ENCODE assay signal across 1 cellular context in the genomic region with DNA sequence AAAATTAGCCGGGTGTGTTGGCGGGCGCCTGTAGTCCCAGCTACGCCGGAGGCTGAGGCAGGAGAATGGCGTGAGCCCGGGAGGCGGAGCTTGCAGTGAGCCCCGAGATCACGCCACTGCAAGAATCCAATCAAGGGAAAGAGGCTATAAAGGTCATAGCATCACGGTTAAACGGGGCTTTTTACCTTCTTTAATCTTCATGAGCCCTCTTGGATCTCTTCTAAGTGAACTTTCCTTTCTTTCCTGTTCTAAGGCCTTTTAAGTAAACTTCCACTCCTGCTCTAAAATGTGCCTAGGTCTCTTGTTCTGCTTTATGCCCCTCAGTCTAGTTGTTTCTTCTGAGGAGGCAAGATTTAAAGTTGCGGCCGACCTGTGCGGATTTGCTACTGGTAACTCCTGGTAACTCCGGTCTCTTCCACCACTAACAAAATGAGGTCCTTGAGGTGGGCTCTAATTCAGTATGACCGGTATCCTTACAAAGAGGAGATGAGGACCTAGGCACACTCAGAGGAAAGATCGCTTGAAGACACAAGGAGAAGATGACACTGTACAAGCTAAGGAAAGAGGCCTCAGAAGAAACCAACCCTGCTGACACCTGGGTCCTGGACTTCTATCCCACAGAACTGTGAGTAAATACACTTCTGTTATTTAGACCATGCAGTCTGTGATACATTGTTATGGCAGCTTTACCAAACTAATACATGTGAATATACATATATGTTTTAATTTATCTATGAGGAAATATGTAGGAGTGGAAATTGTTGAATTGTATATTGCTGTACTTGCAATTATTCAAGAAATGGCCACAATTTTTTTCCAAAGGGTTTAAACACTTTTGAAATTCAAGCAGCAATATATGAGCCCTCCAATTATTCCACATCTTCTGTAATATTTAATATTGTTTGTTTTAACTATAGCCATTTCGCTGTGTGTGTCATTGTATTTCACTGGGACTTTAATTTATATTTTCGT.
TF ChIP-seq lines count a peak whose summit lies in the region.

No MANE protein-coding gene starts in this region.

TF ChIP-seq in K562, 482 proteins besides CTCF, POLR2A, EP300 and RAD21 (continued from another document and continues in another):
- no peak for TF ChIP-seq ID3 (CRISPR knock-in tag; IDR thresholded peaks at IDR 0.05)
- peak; percentile 95 for TF ChIP-seq ID3 (tag; IDR thresholded peaks at IDR 0.05)
- TF ChIP-seq CHCHD3 (CRISPR knock-in tag; IDR thresholded peaks at IDR 0.05) = 0 out of 2 replicates have a peak, but pooled peaks have one; percentile 19
- TF ChIP-seq ZKSCAN8 (CRISPR knock-in tag; IDR thresholded peaks at IDR 0.05) = no peak
- TF ChIP-seq HMG20B (CRISPR knock-in tag; IDR thresholded peaks at IDR 0.05) = no peak
- peak; percentile 79 for TF ChIP-seq C11orf30 (IDR thresholded peaks at IDR 0.05; ENCODE audit: low read depth)
- TF ChIP-seq LEF1 (IDR thresholded peaks at IDR 0.05) = 0 out of 2 replicates have a peak, but pooled peaks have one; percentile 39
- TF ChIP-seq TEAD1 (CRISPR knock-in tag; IDR thresholded peaks at IDR 0.05) = peak in 1 of 2 experiments; percentile 4; a peak in 1 of 4 replicates
- TF ChIP-seq ZBTB1 (CRISPR knock-in tag; IDR thresholded peaks at IDR 0.05; ENCODE audit: borderline replicate concordance, low read depth) = no peak
- no peak for TF ChIP-seq NEUROD1 (IDR thresholded peaks at IDR 0.05; ENCODE audit: borderline replicate concordance, low read depth, low read length, partially characterized antibody)
- peak; percentile 99 for TF ChIP-seq SREBF1 (IDR thresholded peaks at IDR 0.05; ENCODE audit: borderline replicate concordance, low read depth, low read length)
- peak; percentile 64 for TF ChIP-seq ZFX (CRISPR knock-in tag; IDR thresholded peaks at IDR 0.05)
- TF ChIP-seq TBL1XR1 (IDR thresholded peaks at IDR 0.05; ENCODE audit: low read length in 2 of 2) = no peak; a peak in 1 of 4 replicates
- TF ChIP-seq, protein P1, sequence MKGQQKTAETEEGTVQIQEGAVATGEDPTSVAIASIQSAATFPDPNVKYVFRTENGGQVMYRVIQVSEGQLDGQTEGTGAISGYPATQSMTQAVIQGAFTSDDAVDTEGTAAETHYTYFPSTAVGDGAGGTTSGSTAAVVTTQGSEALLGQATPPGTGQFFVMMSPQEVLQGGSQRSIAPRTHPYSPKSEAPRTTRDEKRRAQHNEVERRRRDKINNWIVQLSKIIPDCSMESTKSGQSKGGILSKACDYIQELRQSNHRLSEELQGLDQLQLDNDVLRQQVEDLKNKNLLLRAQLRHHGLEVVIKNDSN (CRISPR knock-in tag; IDR thresholded peaks at IDR 0.05) = peak; percentile 62; the same call in 1 of the 2 replicates
- peak; percentile 91 for TF ChIP-seq ZNF316 (IDR thresholded peaks at IDR 0.05)
- no peak for TF ChIP-seq ZNF699 (CRISPR knock-in tag; IDR thresholded peaks at IDR 0.05; ENCODE audit: insufficient replicate concordance)
- TF ChIP-seq BHLHE40 (IDR thresholded peaks at IDR 0.05; ENCODE audit: low read length) = 0 out of 2 replicates have a peak, but pooled peaks have one; percentile 38
- peak; percentile 25; the same call in 1 of the 2 replicates for TF ChIP-seq ZBTB33 (CRISPR knock-in tag; IDR thresholded peaks at IDR 0.05)
- TF ChIP-seq CBFA2T3 (IDR thresholded peaks at IDR 0.05) = no peak
- TF ChIP-seq RBM15 (IDR thresholded peaks at IDR 0.05; ENCODE audit: insufficient read depth, low read length) = no peak
- no peak for TF ChIP-seq GTF2A2 (tag; IDR thresholded peaks at IDR 0.05)
- TF ChIP-seq, protein P2, sequence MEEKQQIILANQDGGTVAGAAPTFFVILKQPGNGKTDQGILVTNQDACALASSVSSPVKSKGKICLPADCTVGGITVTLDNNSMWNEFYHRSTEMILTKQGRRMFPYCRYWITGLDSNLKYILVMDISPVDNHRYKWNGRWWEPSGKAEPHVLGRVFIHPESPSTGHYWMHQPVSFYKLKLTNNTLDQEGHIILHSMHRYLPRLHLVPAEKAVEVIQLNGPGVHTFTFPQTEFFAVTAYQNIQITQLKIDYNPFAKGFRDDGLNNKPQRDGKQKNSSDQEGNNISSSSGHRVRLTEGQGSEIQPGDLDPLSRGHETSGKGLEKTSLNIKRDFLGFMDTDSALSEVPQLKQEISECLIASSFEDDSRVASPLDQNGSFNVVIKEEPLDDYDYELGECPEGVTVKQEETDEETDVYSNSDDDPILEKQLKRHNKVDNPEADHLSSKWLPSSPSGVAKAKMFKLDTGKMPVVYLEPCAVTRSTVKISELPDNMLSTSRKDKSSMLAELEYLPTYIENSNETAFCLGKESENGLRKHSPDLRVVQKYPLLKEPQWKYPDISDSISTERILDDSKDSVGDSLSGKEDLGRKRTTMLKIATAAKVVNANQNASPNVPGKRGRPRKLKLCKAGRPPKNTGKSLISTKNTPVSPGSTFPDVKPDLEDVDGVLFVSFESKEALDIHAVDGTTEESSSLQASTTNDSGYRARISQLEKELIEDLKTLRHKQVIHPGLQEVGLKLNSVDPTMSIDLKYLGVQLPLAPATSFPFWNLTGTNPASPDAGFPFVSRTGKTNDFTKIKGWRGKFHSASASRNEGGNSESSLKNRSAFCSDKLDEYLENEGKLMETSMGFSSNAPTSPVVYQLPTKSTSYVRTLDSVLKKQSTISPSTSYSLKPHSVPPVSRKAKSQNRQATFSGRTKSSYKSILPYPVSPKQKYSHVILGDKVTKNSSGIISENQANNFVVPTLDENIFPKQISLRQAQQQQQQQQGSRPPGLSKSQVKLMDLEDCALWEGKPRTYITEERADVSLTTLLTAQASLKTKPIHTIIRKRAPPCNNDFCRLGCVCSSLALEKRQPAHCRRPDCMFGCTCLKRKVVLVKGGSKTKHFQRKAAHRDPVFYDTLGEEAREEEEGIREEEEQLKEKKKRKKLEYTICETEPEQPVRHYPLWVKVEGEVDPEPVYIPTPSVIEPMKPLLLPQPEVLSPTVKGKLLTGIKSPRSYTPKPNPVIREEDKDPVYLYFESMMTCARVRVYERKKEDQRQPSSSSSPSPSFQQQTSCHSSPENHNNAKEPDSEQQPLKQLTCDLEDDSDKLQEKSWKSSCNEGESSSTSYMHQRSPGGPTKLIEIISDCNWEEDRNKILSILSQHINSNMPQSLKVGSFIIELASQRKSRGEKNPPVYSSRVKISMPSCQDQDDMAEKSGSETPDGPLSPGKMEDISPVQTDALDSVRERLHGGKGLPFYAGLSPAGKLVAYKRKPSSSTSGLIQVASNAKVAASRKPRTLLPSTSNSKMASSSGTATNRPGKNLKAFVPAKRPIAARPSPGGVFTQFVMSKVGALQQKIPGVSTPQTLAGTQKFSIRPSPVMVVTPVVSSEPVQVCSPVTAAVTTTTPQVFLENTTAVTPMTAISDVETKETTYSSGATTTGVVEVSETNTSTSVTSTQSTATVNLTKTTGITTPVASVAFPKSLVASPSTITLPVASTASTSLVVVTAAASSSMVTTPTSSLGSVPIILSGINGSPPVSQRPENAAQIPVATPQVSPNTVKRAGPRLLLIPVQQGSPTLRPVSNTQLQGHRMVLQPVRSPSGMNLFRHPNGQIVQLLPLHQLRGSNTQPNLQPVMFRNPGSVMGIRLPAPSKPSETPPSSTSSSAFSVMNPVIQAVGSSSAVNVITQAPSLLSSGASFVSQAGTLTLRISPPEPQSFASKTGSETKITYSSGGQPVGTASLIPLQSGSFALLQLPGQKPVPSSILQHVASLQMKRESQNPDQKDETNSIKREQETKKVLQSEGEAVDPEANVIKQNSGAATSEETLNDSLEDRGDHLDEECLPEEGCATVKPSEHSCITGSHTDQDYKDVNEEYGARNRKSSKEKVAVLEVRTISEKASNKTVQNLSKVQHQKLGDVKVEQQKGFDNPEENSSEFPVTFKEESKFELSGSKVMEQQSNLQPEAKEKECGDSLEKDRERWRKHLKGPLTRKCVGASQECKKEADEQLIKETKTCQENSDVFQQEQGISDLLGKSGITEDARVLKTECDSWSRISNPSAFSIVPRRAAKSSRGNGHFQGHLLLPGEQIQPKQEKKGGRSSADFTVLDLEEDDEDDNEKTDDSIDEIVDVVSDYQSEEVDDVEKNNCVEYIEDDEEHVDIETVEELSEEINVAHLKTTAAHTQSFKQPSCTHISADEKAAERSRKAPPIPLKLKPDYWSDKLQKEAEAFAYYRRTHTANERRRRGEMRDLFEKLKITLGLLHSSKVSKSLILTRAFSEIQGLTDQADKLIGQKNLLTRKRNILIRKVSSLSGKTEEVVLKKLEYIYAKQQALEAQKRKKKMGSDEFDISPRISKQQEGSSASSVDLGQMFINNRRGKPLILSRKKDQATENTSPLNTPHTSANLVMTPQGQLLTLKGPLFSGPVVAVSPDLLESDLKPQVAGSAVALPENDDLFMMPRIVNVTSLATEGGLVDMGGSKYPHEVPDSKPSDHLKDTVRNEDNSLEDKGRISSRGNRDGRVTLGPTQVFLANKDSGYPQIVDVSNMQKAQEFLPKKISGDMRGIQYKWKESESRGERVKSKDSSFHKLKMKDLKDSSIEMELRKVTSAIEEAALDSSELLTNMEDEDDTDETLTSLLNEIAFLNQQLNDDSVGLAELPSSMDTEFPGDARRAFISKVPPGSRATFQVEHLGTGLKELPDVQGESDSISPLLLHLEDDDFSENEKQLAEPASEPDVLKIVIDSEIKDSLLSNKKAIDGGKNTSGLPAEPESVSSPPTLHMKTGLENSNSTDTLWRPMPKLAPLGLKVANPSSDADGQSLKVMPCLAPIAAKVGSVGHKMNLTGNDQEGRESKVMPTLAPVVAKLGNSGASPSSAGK (IDR thresholded peaks at IDR 0.05) = 0 out of 2 replicates have a peak, but pooled peaks have one; percentile 6
- TF ChIP-seq KDM1A (IDR thresholded peaks at IDR 0.05) = peak in 1 of 2 experiments; percentile 52; a peak in 1 of 4 replicates
- TF ChIP-seq ELF1 (tag; IDR thresholded peaks at IDR 0.05) = no peak
- TF ChIP-seq NFRKB (IDR thresholded peaks at IDR 0.05; ENCODE audit: low read depth) = 0 out of 2 replicates have a peak, but pooled peaks have one; percentile 14
- no peak; the same call in 1 of the 2 replicates for TF ChIP-seq SMARCE1 (IDR thresholded peaks at IDR 0.05)
- TF ChIP-seq CAMTA2 (CRISPR knock-in tag; conservative IDR thresholded peaks at IDR 0.05) = no peak
- TF ChIP-seq, protein P3, sequence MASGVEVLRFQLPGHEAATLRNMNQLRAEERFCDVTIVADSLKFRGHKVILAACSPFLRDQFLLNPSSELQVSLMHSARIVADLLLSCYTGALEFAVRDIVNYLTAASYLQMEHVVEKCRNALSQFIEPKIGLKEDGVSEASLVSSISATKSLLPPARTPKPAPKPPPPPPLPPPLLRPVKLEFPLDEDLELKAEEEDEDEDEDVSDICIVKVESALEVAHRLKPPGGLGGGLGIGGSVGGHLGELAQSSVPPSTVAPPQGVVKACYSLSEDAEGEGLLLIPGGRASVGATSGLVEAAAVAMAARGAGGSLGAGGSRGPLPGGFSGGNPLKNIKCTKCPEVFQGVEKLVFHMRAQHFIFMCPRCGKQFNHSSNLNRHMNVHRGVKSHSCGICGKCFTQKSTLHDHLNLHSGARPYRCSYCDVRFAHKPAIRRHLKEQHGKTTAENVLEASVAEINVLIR (CRISPR knock-in tag; IDR thresholded peaks at IDR 0.05) = no peak
- TF ChIP-seq, protein P4, sequence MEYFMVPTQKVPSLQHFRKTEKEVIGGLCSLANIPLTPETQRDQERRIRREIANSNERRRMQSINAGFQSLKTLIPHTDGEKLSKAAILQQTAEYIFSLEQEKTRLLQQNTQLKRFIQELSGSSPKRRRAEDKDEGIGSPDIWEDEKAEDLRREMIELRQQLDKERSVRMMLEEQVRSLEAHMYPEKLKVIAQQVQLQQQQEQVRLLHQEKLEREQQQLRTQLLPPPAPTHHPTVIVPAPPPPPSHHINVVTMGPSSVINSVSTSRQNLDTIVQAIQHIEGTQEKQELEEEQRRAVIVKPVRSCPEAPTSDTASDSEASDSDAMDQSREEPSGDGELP (CRISPR knock-in tag; IDR thresholded peaks at IDR 0.05; ENCODE audit: borderline replicate concordance) = 0 out of 2 replicates have a peak, but pooled peaks have one; percentile 10
- no peak for TF ChIP-seq TSHZ1 (CRISPR knock-in tag; IDR thresholded peaks at IDR 0.05)
- TF ChIP-seq HMG20A (CRISPR knock-in tag; conservative IDR thresholded peaks at IDR 0.05) = no peak
- TF ChIP-seq YY1 (IDR thresholded peaks at IDR 0.05; ENCODE audit: borderline replicate concordance in 1 of 3, control insufficient read depth in 1 of 3, extremely low read depth in 1 of 3, insufficient read depth in 3 of 3, insufficient read length in 1 of 3, insufficient replicate concordance in 2 of 3, low read depth in 1 of 3, low read length in 2 of 3) = peak in 1 of 3 experiments; percentile 38
